Comparison of ENCODE assay signal across 11 cellular contexts in genomic region chr15:23869391-23869790, GRCh38.
DNase-seq lines count a peak whose midpoint lies in the region; ATAC-seq, FAIRE-seq and TF ChIP-seq lines count a peak whose summit lies in the region.
"Had no signal": no experiment of that assay in that cellular context is flagged by ENCODE, and none has a peak within 500 bp of the region (broad histone marks: within the 10 kb centered on the region; RNA-seq: fewer than 3 reads in every experiment).

No MANE protein-coding gene starts in this region.

- H3K36me3 Mint-ChIP-seq in activated T-cell treated with anti-CD3 and anti-CD28 coated beads, Interleukin-2, amount 50 U/mL, for 4 hours (ENCODE audit: insufficient read depth), result no peaks in the 10 kb centered on the region

- TF ChIP-seq CTCF in kidney (IDR thresholded peaks at IDR 0.05; ENCODE audit: borderline replicate concordance, extremely low read depth, insufficient read depth) (no peak), testis (IDR thresholded peaks at IDR 0.05) (no peak)

- H3K4me1 Mint-ChIP-seq in activated T-cell treated with anti-CD3 and anti-CD28 coated beads, Interleukin-2, amount 50 U/mL, for 4 hours (ENCODE audit: low read depth), result no peaks in the 10 kb centered on the region

- peaks cover 1% of the 10 kb centered on the region for H3K9me3 Mint-ChIP-seq in activated T-cell treated with anti-CD3 and anti-CD28 coated beads, Interleukin-2, amount 50 U/mL, for 4 hours

- no peak for TF ChIP-seq POLR2A in testis (IDR thresholded peaks at IDR 0.05)

- H3K27ac ChIP-seq in kidney (ENCODE audit: low read depth in 2 of 2, low read length in 2 of 2), result no peak overlapping the region
- no peak overlapping the region for H3K27ac ChIP-seq in testis
- H3K27ac ChIP-seq: brain microvascular endothelial cell, HL-60 had no signal

- no peak for ATAC-seq in activated T-cell treated with anti-CD3 and anti-CD28 coated beads, Interleukin-2, amount 50 U/mL, for 4 hours
- no peak for ATAC-seq in GM18909 (IDR thresholded peaks at IDR 0.05; ENCODE audit: poor library complexity, unreplicated experiment)

- DNase-seq in NCI-H1048 (lab: John Stamatoyannopoulos, UW) (peak; percentile 16), adipocyte (ENCODE audit: low read depth) (no peak), kidney (peak; percentile 78), testis (peak; percentile 88)
- DNase-seq in activated T-cell treated with anti-CD3 and anti-CD28 coated beads, Interleukin-2, amount 50 U/mL, for 4 hours, result no peak
- DNase-seq in activated T-cell treated with anti-CD3 and anti-CD28 coated beads, Interleukin-2, amount 50 U/mL, for 1 hour, result no peak
- DNase-seq: activated CD4-positive, alpha-beta T cell treated with anti-CD3 and anti-CD28 coated beads, Interleukin-2, amount 50 U/mL, for 1 hour; brain microvascular endothelial cell; hippocampal formation had no signal

- FAIRE-seq in kidney (lab: Jason Lieb, UNC), result no peak

- H3K4me3 Mint-ChIP-seq in activated T-cell treated with anti-CD3 and anti-CD28 coated beads, Interleukin-2, amount 50 U/mL, for 4 hours, result no peak overlapping the region

- H3K9ac ChIP-seq in adipocyte (ENCODE audit: low read length), result no peak overlapping the region
- H3K9ac ChIP-seq in kidney (ENCODE audit: low read length in 2 of 2), result no peak overlapping the region

- H3K36me3 ChIP-seq in adipocyte (ENCODE audit: control insufficient read depth, insufficient read depth, low read length, severe bottlenecking), result no peaks in the 10 kb centered on the region
- H3K36me3 ChIP-seq in kidney (ENCODE audit: control insufficient read depth in 1 of 2, insufficient read depth in 2 of 2, low read length in 2 of 2), result no peaks in the 10 kb centered on the region
- H3K36me3 ChIP-seq in testis (ENCODE audit: low read depth, missing control alignments), result no peaks in the 10 kb centered on the region
- H3K36me3 ChIP-seq: brain microvascular endothelial cell had no signal

- peaks cover 10% of the 10 kb centered on the region for H3K27me3 ChIP-seq in adipocyte (replicated peaks; ENCODE audit: control insufficient read depth, insufficient read depth, low read length)
- no peaks in the 10 kb centered on the region for H3K27me3 ChIP-seq in testis
- H3K27me3 ChIP-seq: brain microvascular endothelial cell had no signal

- intact Hi-C loops in kidney (cut with DNase I), result no loop called here
- intact Hi-C loops in testis (cut with DNase I; ENCODE audit: low total_unique reads), result loop anchor here (10.0 kb wide), 1 partner anchor 225 kb away; the partner anchor contains the start of gene MAGEL2

- H3K4me3 ChIP-seq in adipocyte (ENCODE audit: low read length) (peak overlapping the region; percentile 62), kidney (ENCODE audit: low read length in 2 of 2) (peak overlapping the region in 1 of 2 donors; percentile 27), testis (peak overlapping the region; percentile 25 to 36)

- peaks cover 11% of the 10 kb centered on the region for H3K27me3 Mint-ChIP-seq in activated T-cell treated with anti-CD3 and anti-CD28 coated beads, Interleukin-2, amount 50 U/mL, for 4 hours (ENCODE audit: low read depth)

- WGBS in testis, 2 donors, result 28 to 44% methylated on average over 24 of the region's 24 CpGs

- H3K9me3 ChIP-seq in adipocyte (ENCODE audit: control insufficient read depth, low read length) (no peaks in the 10 kb centered on the region), kidney (ENCODE audit: control insufficient read depth in 1 of 2, low read length in 2 of 2) (no peaks in the 10 kb centered on the region), testis (no peaks in the 10 kb centered on the region)

- H3K4me1 ChIP-seq in adipocyte (ENCODE audit: control insufficient read depth, insufficient read depth, low read length), result no peaks in the 10 kb centered on the region
- no peaks in the 10 kb centered on the region for H3K4me1 ChIP-seq in kidney (ENCODE audit: control insufficient read depth in 1 of 2, insufficient read depth in 1 of 2, low read depth in 1 of 2, low read length in 2 of 2)
- H3K4me1 ChIP-seq in testis, result no peaks in the 10 kb centered on the region

Comparison
In these comparisons a context has a peak if more than half of its experiments do, and no peak if none do; other contexts are left out.
1. DNase-seq: peak in NCI-H1048 (single experiment), kidney (single experiment) and testis (single experiment); none in adipocyte (single experiment), activated T-cell treated with anti-CD3 and anti-CD28 coated beads, Interleukin-2, amount 50 U/mL, for 4 hours (single experiment) and activated T-cell treated with anti-CD3 and anti-CD28 coated beads, Interleukin-2, amount 50 U/mL, for 1 hour (single experiment).